In the genomic region with DNA sequence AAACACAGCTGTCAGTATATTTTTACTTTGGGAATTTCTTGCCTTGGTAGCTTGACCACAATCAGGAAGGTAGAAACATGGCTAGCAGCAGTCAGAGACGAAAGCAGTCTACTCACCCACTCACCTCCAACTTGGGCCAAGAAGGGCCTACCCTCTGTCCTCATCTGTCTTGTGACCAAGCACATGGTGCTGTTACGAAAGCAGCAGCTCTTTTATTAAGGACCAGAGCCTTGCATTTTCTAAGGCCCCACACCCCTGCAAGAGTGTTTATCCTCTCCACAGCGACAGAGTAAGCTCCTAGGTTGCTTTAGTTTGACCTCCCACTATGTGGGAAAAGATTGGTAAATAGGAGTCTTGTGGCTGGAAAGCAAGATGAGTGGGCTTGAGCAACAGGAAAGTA, we compare ENCODE assay signal across 18 cellular contexts. TPM values are rescaled to one million over a fixed set of nuclear protein-coding genes. Genes with fewer than 3 reads are reported as not detected.
DNase-seq lines count a peak whose midpoint lies in the region; ATAC-seq and TF ChIP-seq lines count a peak whose summit lies in the region.
"Had no signal": no experiment of that assay in that cellular context is flagged by ENCODE, and none has a peak within 500 bp of the region (broad histone marks: within the 10 kb centered on the region; RNA-seq: fewer than 3 reads in every experiment).

No MANE protein-coding gene starts in this region.

- no peak overlapping the region for H2BK12ac ChIP-seq in trophoblast cell (ENCODE audit: low read length)

- no peak overlapping the region for H3K23ac ChIP-seq in trophoblast cell (ENCODE audit: low read length)

- H3K36me3 ChIP-seq in A673 (ENCODE audit: insufficient read depth, low read length, poor library complexity, severe bottlenecking) (no peaks in the 10 kb centered on the region), trophoblast cell (ENCODE audit: control insufficient read depth in 1 of 2, insufficient read depth in 2 of 2, low read length in 2 of 2) (no peaks in the 10 kb centered on the region)
- H3K36me3 ChIP-seq: HAP-1, right lobe of liver had no signal

- H2AK5ac ChIP-seq in trophoblast cell (ENCODE audit: low read length) = no peak overlapping the region

- H4K8ac ChIP-seq in trophoblast cell (ENCODE audit: low read depth, low read length) = no peak overlapping the region

- H3K36me3 Mint-ChIP-seq in HFFc6 (ENCODE audit: low read depth) = 0 out of 2 replicates have a peak, but pooled peaks cover 3% of the 10 kb centered on the region

- H3K27me3 ChIP-seq in A673 (replicated peaks; ENCODE audit: insufficient read depth, low read depth, low read length, poor library complexity) = no peaks in the 10 kb centered on the region
- H3K27me3 ChIP-seq in trophoblast cell (ENCODE audit: insufficient read depth, low read length) = no peaks in the 10 kb centered on the region
- H3K27me3 ChIP-seq: right lobe of liver had no signal

- TF ChIP-seq CTCF in A673 (conservative IDR thresholded peaks at IDR 0.05; ENCODE audit: low read depth, low read length) = no peak
- no peak for TF ChIP-seq CTCF in NB4 (IDR thresholded peaks at IDR 0.05; ENCODE audit: low read depth, low read length)
- TF ChIP-seq CTCF in HFFc6 (IDR thresholded peaks at IDR 0.05) = no peak

- H3K4me1 Mint-ChIP-seq in HFFc6 (ENCODE audit: low read depth) = no peaks in the 10 kb centered on the region
- H3K4me1 Mint-ChIP-seq: stimulated activated naive CD8-positive, alpha-beta T cell treated with anti-CD3 and anti-CD28 coated beads, Interleukin-15, amount 100 ng/mL, for 72 hours had no signal

- H3K27ac Mint-ChIP-seq in HFFc6 = no peak overlapping the region
- H3K27ac Mint-ChIP-seq: activated T-cell treated with anti-CD3 and anti-CD28 coated beads, Interleukin-2, amount 50 U/mL, for 24 hours; naive thymus-derived CD8-positive, alpha-beta T cell; stimulated activated naive CD8-positive, alpha-beta T cell treated with anti-CD3 and anti-CD28 coated beads, Interleukin-15, amount 100 ng/mL, for 72 hours had no signal

- no peak for TF ChIP-seq POLR2A in NB4 (IDR thresholded peaks at IDR 0.05; ENCODE audit: extremely low read depth, insufficient read length)

- H3K18ac ChIP-seq in trophoblast cell (ENCODE audit: low read length) = no peak overlapping the region

- H2BK120ac ChIP-seq in trophoblast cell (ENCODE audit: insufficient read depth, low read length, poor library complexity) = no peak overlapping the region

- H3K9me3 Mint-ChIP-seq in HFFc6 = peaks cover 5% of the 10 kb centered on the region; the same call in 1 of the 2 replicates
- H3K9me3 Mint-ChIP-seq: activated T-cell treated with anti-CD3 and anti-CD28 coated beads, Interleukin-2, amount 50 U/mL, for 24 hours had no signal

- no peak overlapping the region for H3K4me2 ChIP-seq in trophoblast cell (ENCODE audit: low read length)

- no peaks in the 10 kb centered on the region for H3K9me3 ChIP-seq in A673 (ENCODE audit: low read depth, low read length, poor library complexity, severe bottlenecking)
- no peaks in the 10 kb centered on the region for H3K9me3 ChIP-seq in trophoblast cell (ENCODE audit: insufficient read depth, low read depth, low read length)
- H3K9me3 ChIP-seq: HAP-1, right lobe of liver had no signal

- no peak overlapping the region for H4K91ac ChIP-seq in trophoblast cell (ENCODE audit: low read depth, low read length)

- no peak overlapping the region for H2AFZ ChIP-seq in trophoblast cell (ENCODE audit: insufficient read depth, low read length, poor library complexity)

- H4K12ac ChIP-seq in trophoblast cell (ENCODE audit: low read depth, low read length) = no peak overlapping the region

- no peaks in the 10 kb centered on the region for H3K79me2 ChIP-seq in trophoblast cell (ENCODE audit: control insufficient read depth, insufficient read depth, low read length, poor library complexity)

- no peak for ATAC-seq in GM21723 (IDR thresholded peaks at IDR 0.05; ENCODE audit: unreplicated experiment)
- ATAC-seq: naive thymus-derived CD8-positive, alpha-beta T cell; right lobe of liver; stimulated activated naive CD8-positive, alpha-beta T cell treated with anti-CD3 and anti-CD28 coated beads, Interleukin-15, amount 100 ng/mL, for 72 hours had no signal

- H3K4me3 Mint-ChIP-seq in HFFc6 = no peak overlapping the region
- H3K4me3 Mint-ChIP-seq: activated T-cell treated with anti-CD3 and anti-CD28 coated beads, Interleukin-2, amount 50 U/mL, for 24 hours; naive thymus-derived CD8-positive, alpha-beta T cell; stimulated activated naive CD8-positive, alpha-beta T cell treated with anti-CD3 and anti-CD28 coated beads, Interleukin-15, amount 100 ng/mL, for 72 hours had no signal

- CTCF ChIA-PET in A673 (lab: Charles Lee) = interaction anchor here (0.7 kb wide), 1 partner anchor 70 kb away, joined by 3 read pairs; no protein-coding TSS in a partner anchor

- H3K4me1 ChIP-seq in A673 (ENCODE audit: insufficient read depth, low read length, poor library complexity, severe bottlenecking) (peaks cover 12% of the 10 kb centered on the region), trophoblast cell (ENCODE audit: control insufficient read depth in 1 of 2, insufficient read depth in 2 of 2, low read length in 2 of 2) (no peaks in the 10 kb centered on the region)
- H3K4me1 ChIP-seq: HAP-1, right lobe of liver had no signal

- BruUV-seq in A673 (replicated peaks; lab: Mats Ljungman, UMichigan) = no TSS peak

- no CpG with 5 or more reads among the region's 3 CpGs for WGBS in trophoblast cell (ENCODE audit: extremely low coverage, insufficient coverage, insufficient read length)

- peak overlapping the region; percentile 38 for H3K27ac ChIP-seq in A673 (ENCODE audit: low read depth, low read length, poor library complexity, severe bottlenecking)
- no peak overlapping the region for H3K27ac ChIP-seq in trophoblast cell (ENCODE audit: low read depth, low read length)
- H3K27ac ChIP-seq: right lobe of liver had no signal

- DNase-seq in A673 (ENCODE audit: low spot score) = no peak
- peak; percentile 4 for DNase-seq in NB4 (ENCODE audit: low read depth)
- peak; percentile 6 for DNase-seq in fibroblast of the conjunctiva (ENCODE audit: low read depth)
- DNase-seq in trophoblast cell = no peak
- no peak for DNase-seq in globus pallidus (ENCODE audit: low spot score)
- DNase-seq in HFFc6 = no peak
- DNase-seq in AG08396 (ENCODE audit: low spot score) = no peak
- DNase-seq: activated CD4-positive, alpha-beta T cell treated with anti-CD3 and anti-CD28 coated beads for 4 hours; activated T-cell treated with anti-CD3 and anti-CD28 coated beads, Interleukin-2, amount 50 U/mL, for 24 hours; Karpas-422; naive thymus-derived CD8-positive, alpha-beta T cell; NCI-H187; right lobe of liver; stimulated activated naive CD8-positive, alpha-beta T cell treated with anti-CD3 and anti-CD28 coated beads, Interleukin-15, amount 100 ng/mL, for 72 hours had no signal

- H3K4ac ChIP-seq in trophoblast cell (ENCODE audit: low read depth, low read length) = no peak overlapping the region

- no peaks in the 10 kb centered on the region for H3K79me1 ChIP-seq in trophoblast cell (ENCODE audit: low read length)

- POLR2A ChIA-PET in A673 (lab: Charles Lee; ENCODE audit: low non-redundant PET) = interaction anchor here (0.7 kb wide), 1 partner anchor 11 kb away, joined by 3 read pairs; no protein-coding TSS in a partner anchor

- peaks cover 4% of the 10 kb centered on the region for H3K27me3 Mint-ChIP-seq in HFFc6 (ENCODE audit: insufficient read depth)
- H3K27me3 Mint-ChIP-seq: activated T-cell treated with anti-CD3 and anti-CD28 coated beads, Interleukin-2, amount 50 U/mL, for 24 hours; naive thymus-derived CD8-positive, alpha-beta T cell; stimulated activated naive CD8-positive, alpha-beta T cell treated with anti-CD3 and anti-CD28 coated beads, Interleukin-15, amount 100 ng/mL, for 72 hours had no signal

- peak overlapping the region; percentile 9 for H3K9ac ChIP-seq in trophoblast cell (ENCODE audit: low read length)

- H3K14ac ChIP-seq in trophoblast cell (ENCODE audit: low read length) = no peak overlapping the region

- intact Hi-C loops in A673 (cut with micrococcal nuclease; ENCODE audit: unreplicated experiment) = no loop called here

- H3K4me3 ChIP-seq in A673 (ENCODE audit: low read depth, low read length, poor library complexity, severe bottlenecking) = no peak overlapping the region
- no peak overlapping the region for H3K4me3 ChIP-seq in NB4 (ENCODE audit: low read depth, low read length)
- H3K4me3 ChIP-seq in trophoblast cell (ENCODE audit: low read depth, low read length) = no peak overlapping the region
- H3K4me3 ChIP-seq: HAP-1, right lobe of liver had no signal

- H2BK5ac ChIP-seq in trophoblast cell (ENCODE audit: low read depth, low read length, poor library complexity) = no peak overlapping the region

RNA-seq across cellular contexts. Expression of gene MSTN, which starts 31.3 kb away (rescaled TPM):
- not detected in 2 replicates for total RNA-seq in A673 (2021)
- 0.05 and 0.06 TPM in 2 replicates for polyA plus RNA-seq in trophoblast cell (2013)
- total RNA-seq in HFFc6 (2021; fragmentation: NEBNext Ultra II Directional; extraction: Animal tissue kit (Norgen Biotek cat#: 25700)) = not detected
- total RNA-seq: right lobe of liver; T-helper 2 cell treated with Interferon-gamma antibody and Interleukin-4, amounts not matched to agents 100 ng/mL and 5 ng/mL, for 36 hours had no signal
- polyA plus RNA-seq: keratinocyte had no signal

Comparison
In these comparisons a context has a peak if more than half of its experiments do, and no peak if none do; other contexts are left out.
1. DNase-seq: peak in NB4 (single experiment) and fibroblast of the conjunctiva (single experiment); none in A673 (single experiment), trophoblast cell (0 of 2), globus pallidus (single experiment), HFFc6 (single experiment) and AG08396 (single experiment).